ENCODE assay signal across 1 cellular context in genomic region chr4:118957683-118958082, GRCh38.
TF ChIP-seq lines count a peak whose summit lies in the region.

No MANE protein-coding gene starts in this region.

TF ChIP-seq in K562, 482 proteins besides CTCF, POLR2A, EP300 and RAD21 (continued from another document):
- TF ChIP-seq ZBTB5 (IDR thresholded peaks at IDR 0.05) (no peak), MAFF (IDR thresholded peaks at IDR 0.05; ENCODE audit: low read length) (peak; percentile 19; the same call in 1 of the 2 replicates), RNF219 (CRISPR knock-in tag; IDR thresholded peaks at IDR 0.05) (no peak), C11orf30 (IDR thresholded peaks at IDR 0.05; ENCODE audit: low read depth) (0 out of 2 replicates have a peak, but pooled peaks have one; percentile 21), ZKSCAN8 (CRISPR knock-in tag; IDR thresholded peaks at IDR 0.05) (no peak), NFE2L1 (tag; IDR thresholded peaks at IDR 0.05; ENCODE audit: borderline replicate concordance, low read depth) (peak; percentile 7; the same call in 1 of the 2 replicates), CHD7 (IDR thresholded peaks at IDR 0.05; ENCODE audit: low read depth, low read length) (no peak)
